ENCODE assay signal across 34 cellular contexts in the genomic region with DNA sequence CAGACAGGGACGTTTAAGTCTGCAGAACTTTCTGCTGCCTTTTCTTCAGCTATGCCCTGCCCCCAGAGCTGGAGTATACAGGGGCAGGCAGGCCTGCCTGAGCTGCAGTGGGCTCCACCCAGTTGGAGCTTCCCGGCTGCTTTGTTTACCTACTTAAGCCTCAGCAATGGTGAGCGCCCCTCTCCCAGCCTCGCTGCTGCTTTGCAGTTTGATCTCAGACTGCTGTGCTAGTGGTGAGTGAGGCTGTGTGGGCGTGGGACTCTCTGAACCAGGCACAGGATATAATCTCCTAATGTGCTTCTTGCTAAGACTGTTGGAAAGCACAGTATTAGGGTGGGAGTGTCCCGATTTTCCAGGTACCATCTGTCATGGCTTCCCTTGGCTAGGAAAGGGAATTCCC. TPM values are rescaled to one million over a fixed set of nuclear protein-coding genes. Genes with fewer than 3 reads are reported as not detected.
"Had no signal": no experiment of that assay in that cellular context is flagged by ENCODE, and none has a peak within 500 bp of the region (broad histone marks: within the 10 kb centered on the region; RNA-seq: fewer than 3 reads in every experiment).

No MANE protein-coding gene starts in this region.

- ATAC-seq: heart left ventricle; left lung; lower lobe of right lung; naive thymus-derived CD8-positive, alpha-beta T cell; psoas muscle; stimulated activated memory B cell treated with anti-CD40 and anti-IgM and Interleukin-4, amounts not matched to agents 10 μg/mL and 1 μg/mL and 100 μg/mL, for 72 hours; stimulated activated naive CD8-positive, alpha-beta T cell treated with anti-CD3 and anti-CD28 coated beads, Interleukin-15, amount 100 ng/mL, for 72 hours; WTC11 had no signal

- H3K27ac ChIP-seq: ascending aorta, cardiac muscle cell, coronary artery, dorsolateral prefrontal cortex, heart left ventricle, left lung, lower lobe of right lung, parathyroid adenoma, psoas muscle, thyroid gland, upper lobe of left lung, vagina had no signal

- H3K4me3 ChIP-seq: ascending aorta, cardiac muscle cell, coronary artery, dorsolateral prefrontal cortex, heart left ventricle, left lung, lower lobe of right lung, psoas muscle, smooth muscle cell, thyroid gland, upper lobe of left lung, vagina had no signal

- H3K27me3 ChIP-seq: ascending aorta, cardiac muscle cell, dorsolateral prefrontal cortex, heart left ventricle, left lung, thyroid gland, upper lobe of left lung, vagina had no signal

- H3K36me3 ChIP-seq: ascending aorta, cardiac muscle cell, heart left ventricle, left lung, lower lobe of right lung, thyroid gland, upper lobe of left lung, vagina had no signal

- DNase-seq: activated CD4-positive, alpha-beta memory T cell treated with anti-CD3 and anti-CD28 coated beads, Interleukin-2, amount 10 ng/mL, durations not matched to agents 7 days and 5 days; activated CD4-positive, alpha-beta T cell treated with anti-CD3 and anti-CD28 coated beads for 1 hour; activated CD4-positive, alpha-beta T cell treated with anti-CD3 and anti-CD28 coated beads, Interleukin-2, amount 10 ng/mL, durations not matched to agents 7 days and 5 days; activated CD8-positive, alpha-beta memory T cell treated with anti-CD3 and anti-CD28 coated beads, Interleukin-2, amount 50 U/mL, for 48 hours; activated gamma-delta T cell; activated naive CD4-positive, alpha-beta T cell treated with anti-CD3 and anti-CD28 coated beads, Interleukin-2, amount 10 ng/mL, durations not matched to agents 7 days and 5 days; activated naive CD8-positive, alpha-beta T cell treated with anti-CD3 and anti-CD28 coated beads, Interleukin-2, amount 10 ng/mL, durations not matched to agents 7 days and 5 days; activated T-cell treated with anti-CD3 and anti-CD28 coated beads, Interleukin-2, amount 50 U/mL, for 24 hours; dorsolateral prefrontal cortex; effector memory CD4-positive, alpha-beta T cell; erythroblast; heart left ventricle; hypothalamus; left lung; lower lobe of right lung; mesenchymal stem cell; naive thymus-derived CD8-positive, alpha-beta T cell; occipital lobe; psoas muscle; stimulated activated CD4-positive, alpha-beta T cell treated with anti-CD3 and anti-CD28 coated beads, Interleukin-1b, Interleukin-23, amount 100 ng/mL, for 48 hours; stimulated activated CD4-positive, alpha-beta T cell treated with anti-CD3 and anti-CD28 coated beads, Interleukin-4, amount 100 ng/mL, for 4 hours; stimulated activated CD8-positive, alpha-beta memory T cell treated with anti-CD3 and anti-CD28 coated beads, Interleukin-4, amount 100 ng/mL, for 48 hours; stimulated activated naive CD8-positive, alpha-beta T cell treated with anti-CD3 and anti-CD28 coated beads, Interleukin-15, amount 100 ng/mL, for 72 hours; substantia nigra; thyroid gland had no signal

- H3K4me1 ChIP-seq: ascending aorta, heart left ventricle, left lung, lower lobe of right lung, parathyroid adenoma, psoas muscle, thyroid gland, upper lobe of left lung, vagina had no signal

- H3K9me3 ChIP-seq: ascending aorta, lower lobe of right lung, psoas muscle, thyroid gland, upper lobe of left lung, vagina had no signal

RNA-seq across cellular contexts. Expression of a gene that starts 38.5 kb away (rescaled TPM):
- total RNA-seq: activated CD4-positive, alpha-beta memory T cell treated with anti-CD3 and anti-CD28 coated beads, Interleukin-2, amount 10 ng/mL, durations not matched to agents 7 days and 5 days; activated CD4-positive, alpha-beta T cell treated with anti-CD3 and anti-CD28 coated beads, Interleukin-2, amount 10 ng/mL, durations not matched to agents 7 days and 5 days; activated naive CD8-positive, alpha-beta T cell treated with anti-CD3 and anti-CD28 coated beads, Interleukin-2, amount 10 ng/mL, durations not matched to agents 7 days and 5 days; ascending aorta; left lung; naive thymus-derived CD8-positive, alpha-beta T cell; psoas muscle; smooth muscle cell; thyroid gland had no signal
